26 cellular contexts compared by ENCODE assay signal in genomic region chr5:140366770-140367630, GRCh38. TPM values are rescaled to one million over a fixed set of nuclear protein-coding genes. Genes with fewer than 3 reads are reported as not detected.
DNase-seq lines count a peak whose midpoint lies in the region; ATAC-seq and TF ChIP-seq lines count a peak whose summit lies in the region.
"Had no signal": no experiment of that assay in that cellular context is flagged by ENCODE, and none has a peak within 500 bp of the region (broad histone marks: within the 10 kb centered on the region; RNA-seq: fewer than 3 reads in every experiment).

No MANE protein-coding gene starts in this region.

- no peak for TF ChIP-seq EP300 in sigmoid colon (IDR thresholded peaks at IDR 0.05)

- no peaks in the 10 kb centered on the region for H3K79me2 ChIP-seq in HCT116 (ENCODE audit: insufficient read depth, low read length)

- intact Hi-C loops in HCT116 (cut with micrococcal nuclease) (no loop called here), sigmoid colon (cut with DNase I) (no loop called here)

- POLR2A ChIA-PET in HCT116 (lab: Charles Lee), result interaction anchor here (0.5 to 1.3 kb wide), 2 partner anchors 21 to 1953 kb away, joined by 4 read pairs; partner anchors contain the start of gene HBEGF

- BruUV-seq in HCT116 (replicated peaks; lab: Mats Ljungman, UMichigan), result no TSS peak

- H3K4me3 ChIP-seq in HCT116 (replicated peaks in 1 of 2; ENCODE audit: low read depth in 1 of 2, low read length in 2 of 2) (no peak overlapping the region), sigmoid colon (no peak overlapping the region)
- H3K4me3 ChIP-seq: adrenal gland, body of pancreas, mucosa of descending colon, upper lobe of left lung had no signal

- no peaks in the 10 kb centered on the region for H4K20me1 ChIP-seq in HCT116 (ENCODE audit: insufficient read depth)

- DNase-seq in HCT116 (ENCODE audit: low read depth, low spot score), result no peak
- DNase-seq in sigmoid colon, result peak; percentile 41
- DNase-seq in activated gamma-delta T cell treated with Interleukin-2 at 50 U/mL for 16 hours, result no peak
- no peak for DNase-seq in dermis blood vessel endothelial cell
- DNase-seq: activated CD4-positive, alpha-beta T cell treated with anti-CD3 and anti-CD28 coated beads, Interleukin-2, amount 50 U/mL, for 1 hour; activated naive CD4-positive, alpha-beta T cell treated with anti-CD3 and anti-CD28 coated beads for 36 hours; adrenal gland; body of pancreas; CD4-positive, alpha-beta memory T cell; cerebellar nuclear complex; kidney; mucosa of descending colon; NCI-H1092; NCI-H187; NCI-H526; retina; SIG-M5; stimulated activated CD4-positive, alpha-beta T cell treated with anti-CD3 and anti-CD28 coated beads, Interleukin-2, amount 100 ng/mL, for 48 hours; T1000; upper lobe of left lung had no signal

- H3K27ac ChIP-seq in HCT116 (ENCODE audit: low read depth, low read length) (no peak overlapping the region), sigmoid colon (no peak overlapping the region)
- H3K27ac ChIP-seq: adrenal gland, body of pancreas, upper lobe of left lung, WERI-Rb-1 had no signal

- WGBS in sigmoid colon, 2 donors, result 50 to 70% methylated on average over 5 of the region's 5 CpGs

- no peak for TF ChIP-seq RAD21 in HCT116 (IDR thresholded peaks at IDR 0.05; ENCODE audit: low read depth)

- RAD21 ChIA-PET in HCT116 (lab: Charles Lee; ENCODE audit: low non-redundant PET in 1 of 2, low total read pairs in 2 of 2, uncharacterized antibody in 2 of 2, unreplicated experiment in 2 of 2), result no interaction called here

- H3K36me3 ChIP-seq in HCT116 (ENCODE audit: control insufficient read depth in 1 of 2, insufficient read depth in 2 of 2, low read length in 2 of 2), result no peaks in the 10 kb centered on the region
- no peaks in the 10 kb centered on the region for H3K36me3 ChIP-seq in sigmoid colon
- H3K36me3 ChIP-seq: adrenal gland, upper lobe of left lung, WERI-Rb-1 had no signal

- H2AFZ ChIP-seq in HCT116 (ENCODE audit: low read depth, low read length, poor library complexity, severe bottlenecking), result no peak overlapping the region

- H3K9ac ChIP-seq in HCT116 (ENCODE audit: low read length), result no peak overlapping the region

- no peaks in the 10 kb centered on the region for H3K9me3 ChIP-seq in HCT116 (ENCODE audit: control insufficient read depth in 1 of 2, insufficient read depth in 1 of 2, low read depth in 1 of 2, low read length in 2 of 2)
- H3K9me3 ChIP-seq in sigmoid colon, result no peaks in the 10 kb centered on the region
- H3K9me3 ChIP-seq: adrenal gland, body of pancreas, mucosa of descending colon, upper lobe of left lung had no signal

- peak; percentile 32 for TF ChIP-seq CTCF in GM12873 (IDR thresholded peaks at IDR 0.05; ENCODE audit: insufficient read depth, low read depth, low read length, missing control alignments)
- peak in 2 of 3 experiments; percentile 42 to 47; a peak in 4 of 6 replicates for TF ChIP-seq CTCF in HCT116 (IDR thresholded peaks at IDR 0.05 in 2 of 3, conservative IDR thresholded peaks at IDR 0.05 in 1 of 3; ENCODE audit: borderline replicate concordance in 1 of 3, insufficient read depth in 1 of 3, low read depth in 2 of 3, low read length in 2 of 3)
- no peak for TF ChIP-seq CTCF in sigmoid colon (IDR thresholded peaks at IDR 0.05)

- H3K27me3 ChIP-seq in HCT116 (ENCODE audit: insufficient read depth, low read length) (no peaks in the 10 kb centered on the region), sigmoid colon (no peaks in the 10 kb centered on the region)
- H3K27me3 ChIP-seq: adrenal gland, body of pancreas, upper lobe of left lung had no signal

- 0 out of 2 replicates have a peak overlapping the region, but pooled peaks have one; percentile 3 for H3K4me2 ChIP-seq in HCT116 (ENCODE audit: low read length)

- H3K4me1 ChIP-seq in HCT116 (ENCODE audit: control insufficient read depth in 1 of 2, insufficient read depth in 2 of 2, low read length in 2 of 2) (peaks cover 3 to 29% of the 10 kb centered on the region in 2 experiments; a peak in 3 of 4 replicates), sigmoid colon (peaks cover 0 to 6% (median 5%) of the 10 kb centered on the region in 4 donors)

- CTCF ChIA-PET in HCT116 (lab: Charles Lee), result interaction anchor here (0.8 to 1.9 kb wide), 5 partner anchors 8 to 353 kb away, joined by 3 to 6 read pairs (median 4); partner anchors contain the start of gene HBEGF

- H3K9me2 ChIP-seq in HCT116 (ENCODE audit: insufficient read depth), result no peaks in the 10 kb centered on the region

- TF ChIP-seq POLR2A in HCT116 (IDR thresholded peaks at IDR 0.05; ENCODE audit: borderline replicate concordance, extremely low read depth, insufficient read depth, insufficient read length) (no peak), sigmoid colon (IDR thresholded peaks at IDR 0.05) (no peak)

- ATAC-seq in HCT116 (peak; percentile 46), esophagus mucosa (peak; percentile 41), HG03095 (IDR thresholded peaks at IDR 0.05; ENCODE audit: unreplicated experiment) (no peak)
- ATAC-seq: body of pancreas, Panc1 had no signal

TF ChIP-seq in HCT116, 20 proteins besides CTCF, POLR2A, EP300 and RAD21:
- no peak for TF ChIP-seq SRF (IDR thresholded peaks at IDR 0.05; ENCODE audit: low read depth)
- TF ChIP-seq POLR2AphosphoS5 (IDR thresholded peaks at IDR 0.05; ENCODE audit: low read depth, low read length), result no peak
- TF ChIP-seq SIN3A (IDR thresholded peaks at IDR 0.05; ENCODE audit: low read depth), result no peak
- TF ChIP-seq EGR1 (IDR thresholded peaks at IDR 0.05; ENCODE audit: low read depth), result no peak
- TF ChIP-seq TCF7L2 (IDR thresholded peaks at IDR 0.05; ENCODE audit: borderline replicate concordance, extremely low read depth, insufficient read depth, insufficient read length), result no peak
- no peak for TF ChIP-seq CEBPB (IDR thresholded peaks at IDR 0.05; ENCODE audit: low read depth)
- no peak for TF ChIP-seq SP1 (IDR thresholded peaks at IDR 0.05; ENCODE audit: low read depth)
- no peak for TF ChIP-seq REST (IDR thresholded peaks at IDR 0.05; ENCODE audit: low read depth)
- TF ChIP-seq EZH2phosphoT487 (IDR thresholded peaks at IDR 0.05; ENCODE audit: borderline replicate concordance), result no peak

RNA-seq across cellular contexts. Expression of gene SLC4A9, which starts 7.0 kb away (rescaled TPM):
- total RNA-seq in HCT116 (2021; ENCODE audit: unreplicated experiment), result 0.49 TPM
- 0.08 and 0.26 TPM in 2 replicates for polyA plus RNA-seq in HCT116 (2012)
- 0.08 TPM for total RNA-seq in esophagus mucosa
- total RNA-seq in sigmoid colon, result not detected
- polyA plus RNA-seq in sigmoid colon, result under 1 TPM in 1 of 3 donors, not detected in 2; 0.25 TPM
- not detected in 2 replicates for total RNA-seq in dermis blood vessel endothelial cell
- total RNA-seq: adrenal gland; body of pancreas; CD4-positive, alpha-beta memory T cell; osteocyte had no signal
- polyA plus RNA-seq: CD4-positive, alpha-beta memory T cell had no signal

RNA-seq across cellular contexts. Expression of gene HBEGF, which starts 20.6 kb away (rescaled TPM):
- 12.3 TPM for total RNA-seq in HCT116 (2021; ENCODE audit: unreplicated experiment)
- polyA plus RNA-seq in HCT116 (2012), result 20.8 and 21.7 TPM in 2 replicates
- 62.1 TPM for total RNA-seq in esophagus mucosa
- total RNA-seq in sigmoid colon, result 10 to 100 TPM in 2 of 4 donors, 1 to 10 TPM in 2; 4.7 to 17.6 (median 10.4) TPM
- polyA plus RNA-seq in sigmoid colon, result 10 to 100 TPM in 2 of 3 donors, 1 to 10 TPM in 1; 5.4 to 15.0 (median 11.6) TPM
- 30.6 and 33.4 TPM in 2 replicates for total RNA-seq in dermis blood vessel endothelial cell

RNA-seq across cellular contexts. Expression of gene ANKHD1, which starts 34.6 kb away (rescaled TPM):
- 80.8 TPM for total RNA-seq in HCT116 (2021; ENCODE audit: unreplicated experiment)
- polyA plus RNA-seq in HCT116 (2012), result 64.2 and 67.7 TPM in 2 replicates
- total RNA-seq in esophagus mucosa, result 73.1 TPM
- 100 to 1,000 TPM in 3 of 4 donors, 10 to 100 TPM in 1; 93.5 to 109 (median 106) TPM for total RNA-seq in sigmoid colon
- polyA plus RNA-seq in sigmoid colon, result 10 to 100 TPM; 25.8 to 65.3 (median 26.6) TPM
- 70.1 and 80.0 TPM in 2 replicates for total RNA-seq in dermis blood vessel endothelial cell

Comparison
In these comparisons a context has a peak if more than half of its experiments do, and no peak if none do; other contexts are left out.
1. CTCF ChIP-seq: peak in GM12873 (single experiment) and HCT116 (2 of 3); none in sigmoid colon (0 of 4).